ENCODE assay signal across 8 cellular contexts in the genomic region with DNA sequence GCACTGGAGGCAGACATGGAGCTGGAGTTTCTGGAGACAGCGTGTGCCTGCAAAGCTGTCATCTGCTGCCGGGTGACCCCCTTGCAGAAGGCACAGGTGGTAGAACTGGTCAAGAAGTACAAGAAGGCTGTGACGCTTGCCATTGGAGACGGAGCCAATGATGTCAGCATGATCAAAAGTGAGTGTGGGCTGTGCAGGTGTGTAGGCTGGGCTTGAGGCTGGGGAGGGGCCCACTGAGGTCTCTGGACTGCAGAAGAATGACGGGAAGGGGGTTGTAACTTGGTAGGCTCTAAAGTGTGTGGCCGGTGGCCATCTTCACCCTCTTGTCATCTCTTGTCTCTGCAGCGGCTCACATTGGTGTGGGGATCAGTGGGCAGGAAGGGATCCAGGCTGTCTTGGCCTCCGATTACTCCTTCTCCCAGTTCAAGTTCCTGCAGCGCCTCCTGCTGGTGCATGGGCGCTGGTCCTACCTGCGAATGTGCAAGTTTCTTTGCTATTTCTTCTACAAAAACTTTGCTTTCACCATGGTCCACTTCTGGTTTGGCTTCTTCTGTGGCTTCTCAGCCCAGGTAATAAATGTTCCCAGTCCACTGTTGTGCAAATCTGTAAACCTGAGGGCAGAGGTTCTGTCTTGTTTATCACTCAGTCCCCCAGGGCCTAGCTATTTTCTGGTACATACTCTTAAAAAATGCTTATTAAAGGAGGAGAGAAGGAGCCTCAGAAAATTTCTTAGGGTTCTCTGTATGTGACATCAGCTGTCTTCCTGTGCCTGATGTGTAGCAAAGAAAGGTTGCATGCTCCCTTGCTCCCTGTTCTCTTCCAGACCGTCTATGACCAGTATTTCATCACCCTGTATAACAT. TPM values are rescaled to one million over a fixed set of nuclear protein-coding genes. Genes with fewer than 3 reads are reported as not detected.
A peak's percentile ranks its signal among the peaks of the same experiment; 100 is the strongest.
DNase-seq lines count a peak whose midpoint lies in the region; ATAC-seq, FAIRE-seq and TF ChIP-seq lines count a peak whose summit lies in the region.

No MANE protein-coding gene starts in this region.

- H3K4me3 ChIP-seq in A549 (no peak overlapping the region), GM23248 (no peak overlapping the region), K562 (no peak overlapping the region), lower lobe of right lung (no peak overlapping the region), thyroid gland (replicated peaks in 1 of 3) (no peak overlapping the region)

- FAIRE-seq in A549 (lab: Jason Lieb, UNC) (no peak), K562 (lab: Jason Lieb, UNC) (peak; percentile 79)

- H3K36me3 ChIP-seq in GM23248 (ENCODE audit: low read depth) (peaks cover 61% of the 10 kb centered on the region), K562 (ENCODE audit: control insufficient read depth, insufficient read depth, low read length) (peaks cover 86% of the 10 kb centered on the region; the same call in 2 of the 3 replicates), lower lobe of right lung (peaks cover 92% of the 10 kb centered on the region), thyroid gland (peaks cover 80 to 86% of the 10 kb centered on the region in 2 donors)

- no peaks in the 10 kb centered on the region for H3K9me3 ChIP-seq in A549
- H3K9me3 ChIP-seq in GM23248 (ENCODE audit: low read depth): no peaks in the 10 kb centered on the region
- H3K9me3 ChIP-seq in K562 (replicated peaks; ENCODE audit: control insufficient read depth, insufficient read depth, low read depth, low read length): no peaks in the 10 kb centered on the region
- no peaks in the 10 kb centered on the region for H3K9me3 ChIP-seq in lower lobe of right lung
- H3K9me3 ChIP-seq in thyroid gland: no peaks in the 10 kb centered on the region

- TF ChIP-seq EP300 in A549 (IDR thresholded peaks at IDR 0.05) (no peak), K562 (IDR thresholded peaks at IDR 0.05; ENCODE audit: low read length) (no peak)

- TF ChIP-seq POLR2A in A549 (IDR thresholded peaks at IDR 0.05; ENCODE audit: low read length) (no peak), K562 (conservative IDR thresholded peaks at IDR 0.05) (no peak), thyroid gland (IDR thresholded peaks at IDR 0.05) (no peak), GM18505 (IDR thresholded peaks at IDR 0.05; ENCODE audit: borderline replicate concordance, extremely low read depth, insufficient read depth, insufficient read length) (no peak)

- CTCF ChIA-PET in A549 (lab: Yijun Ruan, JAX): interaction anchor here (0.6 to 22.0 kb wide), 13 partner anchors 10 to 202 kb away, joined by 3 to 268 read pairs (median 4); partner anchors contain the start of genes AQP10, ATP8B2 and IL6R
- CTCF ChIA-PET in K562 (lab: Yijun Ruan, JAX; ENCODE audit: low intra/inter-chr PET ratio): interaction anchor here (0.6 to 1.3 kb wide), 5 partner anchors 17 to 149 kb away, joined by 3 to 5 read pairs (median 3); partner anchors contain the start of gene ATP8B2

- TF ChIP-seq RAD21 in A549 (conservative IDR thresholded peaks at IDR 0.05 in 1 of 2, IDR thresholded peaks at IDR 0.05 in 1 of 2) (peak; percentile 39 to 66; a peak in 4 of 5 replicates), K562 (CRISPR knock-in tag; conservative IDR thresholded peaks at IDR 0.05 in 1 of 2, IDR thresholded peaks at IDR 0.05 in 1 of 2) (peak; percentile 65 to 79)

- H3F3A ChIP-seq in GM23248 (ENCODE audit: insufficient read depth): peaks cover 16% of the 10 kb centered on the region

- BruUV-seq in K562 (replicated peaks; lab: Mats Ljungman, UMichigan): TSS peak; percentile 19

- H4K20me1 ChIP-seq in GM23248 (ENCODE audit: insufficient read depth): no peaks in the 10 kb centered on the region
- 0 out of 2 replicates have a peak, but pooled peaks cover 4% of the 10 kb centered on the region for H4K20me1 ChIP-seq in K562 (replicated peaks; ENCODE audit: control insufficient read depth, insufficient read depth, low read length)

- intact Hi-C loops in K562 (cut with micrococcal nuclease): no loop called here
- intact Hi-C loops in lower lobe of right lung (cut with DNase I): no loop called here
- intact Hi-C loops in thyroid gland (cut with DNase I): no loop called here

- H3K4me2 ChIP-seq in A549 (no peak overlapping the region), GM23248 (ENCODE audit: unreplicated experiment) (no peak overlapping the region), K562 (ENCODE audit: insufficient read depth, low read length) (no peak overlapping the region)

- H2AFZ ChIP-seq in GM23248 (no peak overlapping the region), K562 (ENCODE audit: low read depth, low read length) (no peak overlapping the region)

- no peaks in the 10 kb centered on the region for H3K27me3 ChIP-seq in GM23248 (replicated peaks; ENCODE audit: insufficient read depth)
- H3K27me3 ChIP-seq in K562 (ENCODE audit: control insufficient read depth in 2 of 2, insufficient read depth in 2 of 2, low read length in 2 of 2): no peaks in the 10 kb centered on the region
- H3K27me3 ChIP-seq in lower lobe of right lung (ENCODE audit: low read depth): no peaks in the 10 kb centered on the region
- no peaks in the 10 kb centered on the region for H3K27me3 ChIP-seq in thyroid gland

- H3K9ac ChIP-seq in GM23248 (no peak overlapping the region), K562 (ENCODE audit: insufficient read depth in 1 of 2, low read depth in 2 of 2, low read length in 2 of 2) (no peak overlapping the region)

- 80% methylated on average over 12 of the region's 12 CpGs for WGBS in A549 (ENCODE audit: missing lambda C conversion rate)
- 75 to 76% methylated on average over 12 of the region's 12 CpGs for WGBS in GM23248 (ENCODE audit: low coverage in 1 of 2, low lambda C conversion rate in 2 of 2, missing lambda C conversion rate in 2 of 2), 2 experiments
- 50% methylated on average over 12 of the region's 12 CpGs for WGBS in K562 (ENCODE audit: insufficient coverage, low coverage, missing lambda C conversion rate)
- 79 to 92% methylated on average over 12 of the region's 12 CpGs for WGBS in thyroid gland, 2 donors

- no peaks in the 10 kb centered on the region for H3K9me2 ChIP-seq in GM23248 (ENCODE audit: insufficient read depth)

- no peaks in the 10 kb centered on the region for H3K9me1 ChIP-seq in K562 (ENCODE audit: control insufficient read depth, insufficient read depth, low read length)

- in situ Hi-C loops in GM23248 (cut with MboI): no loop called here
- in situ Hi-C loops in K562 (cut with MboI): loop anchor here (5.0 kb wide), 1 partner anchor 202 kb away; no protein-coding TSS in a partner anchor

- no peaks in the 10 kb centered on the region for H3K4me1 ChIP-seq in A549
- no peaks in the 10 kb centered on the region; the same call in 1 of the 2 replicates for H3K4me1 ChIP-seq in GM23248 (ENCODE audit: insufficient read depth)
- peaks cover 0 to 15% of the 10 kb centered on the region in 2 experiments; a peak in 3 of 5 replicates for H3K4me1 ChIP-seq in K562 (replicated peaks in 1 of 2; ENCODE audit: control insufficient read depth in 2 of 2, insufficient read depth in 2 of 2, low read length in 2 of 2)
- H3K4me1 ChIP-seq in lower lobe of right lung: peaks cover 25% of the 10 kb centered on the region
- H3K4me1 ChIP-seq in thyroid gland: no peaks in the 10 kb centered on the region

- peak; percentile 62 for TF ChIP-seq CTCF in A549 (IDR thresholded peaks at IDR 0.05)
- TF ChIP-seq CTCF in K562 (IDR thresholded peaks at IDR 0.05 in 2 of 3, conservative IDR thresholded peaks at IDR 0.05 in 1 of 3; ENCODE audit: insufficient read depth in 2 of 3, low read depth in 1 of 3, low read length in 3 of 3): peak; percentile 78 to 91 (median 90)
- TF ChIP-seq CTCF in lower lobe of right lung (IDR thresholded peaks at IDR 0.05): peak; percentile 60
- peak in 4 of 6 experiments; percentile 5 to 45 (median 27) for TF ChIP-seq CTCF in thyroid gland (IDR thresholded peaks at IDR 0.05)

- DNase-seq in A549 (ENCODE audit: low read depth in 1 of 2, low spot score in 1 of 2): peak; percentile 41 to 76
- DNase-seq in GM23248: peak; percentile 71
- peak; percentile 83 for DNase-seq in T-helper 9 cell
- DNase-seq in K562 (ENCODE audit: extremely low read depth in 1 of 4, low spot score in 3 of 4): peak; percentile 61 to 86 (median 66)
- DNase-seq in lower lobe of right lung: peak; percentile 63
- DNase-seq in thyroid gland: peak; percentile 31 to 47

- POLR2A ChIA-PET in A549 (lab: Yijun Ruan, JAX): no interaction called here
- POLR2A ChIA-PET in K562 (lab: Yijun Ruan, JAX): interaction anchor here (0.5 to 2.0 kb wide), 5 partner anchors 10 to 727 kb away, joined by 3 to 5 read pairs (median 3); no protein-coding TSS in a partner anchor

- peak in 1 of 2 experiments; percentile 78; a peak in 3 of 6 replicates for ATAC-seq in A549
- peak; percentile 82 for ATAC-seq in K562
- no peak for ATAC-seq in lower lobe of right lung
- no peak for ATAC-seq in GM18505 (IDR thresholded peaks at IDR 0.05; ENCODE audit: unreplicated experiment)
- ATAC-seq in HG03175 (IDR thresholded peaks at IDR 0.05; ENCODE audit: unreplicated experiment): no peak

- H3K79me2 ChIP-seq in GM23248 (ENCODE audit: insufficient read depth) (no peaks in the 10 kb centered on the region; the same call in 1 of the 2 replicates), K562 (ENCODE audit: control insufficient read depth, insufficient read depth, low read length) (no peaks in the 10 kb centered on the region)

- no peak overlapping the region for H3K27ac ChIP-seq in A549
- no peak overlapping the region for H3K27ac ChIP-seq in GM23248
- no peak overlapping the region for H3K27ac ChIP-seq in K562 (ENCODE audit: extremely low read depth, low read depth, low read length)
- H3K27ac ChIP-seq in lower lobe of right lung: no peak overlapping the region
- no peak overlapping the region for H3K27ac ChIP-seq in thyroid gland

RNA-seq across cellular contexts. Expression of gene ATP8B2, which starts 19.9 kb away (rescaled TPM):
- 12.7 and 17.2 TPM in 2 replicates for polyA plus RNA-seq in A549 (2011; rRNA removed)
- 19.2 and 28.5 TPM in 2 replicates for polyA plus RNA-seq in A549 (2012; cell fraction: cytosol; rRNA removed)
- 50.9 and 58.8 TPM in 2 replicates for polyA plus RNA-seq in A549 (2012; cell fraction: nucleus; rRNA removed)
- 13.2 to 17.6 TPM (median 17.5 TPM) in 3 replicates for polyA plus RNA-seq in A549 (2017; fragmentation: RNase III; extraction: RNeasy Plus Mini Kit Qiagen cat#74134 plus additional on column Dnase treatment)
- 15.9 and 26.7 TPM in 2 replicates for polyA minus RNA-seq in A549 (2011; rRNA and poly(A)+ RNA removed)
- 200 and 203 TPM in 2 replicates for total RNA-seq in GM23248 (2014; rRNA removed; shearing (Covaris generic))
- 17.6 and 20.1 TPM in 2 replicates for polyA plus RNA-seq in GM23248 (2016; fragmentation: Nextera tagmentation; extraction: Ambion mirVana)
- total RNA-seq in K562 (2011; cell fraction: chromatin; rRNA removed; ENCODE audit: low replicate concordance): 111 and 197 TPM in 2 replicates
- total RNA-seq in K562 (2011; cell fraction: nucleolus; rRNA removed): 114 and 120 TPM in 2 replicates
- 96.1 and 116 TPM in 2 replicates for total RNA-seq in K562 (2011; cell fraction: nucleoplasm; rRNA removed)
- 33.2 and 53.4 TPM in 2 replicates for total RNA-seq in K562 (2014; rRNA removed)
- 16.0 and 16.9 TPM in 2 replicates for total RNA-seq in K562 (2014; rRNA removed; fragmentation: Illumina TruSeq; extraction: Trizol)
- total RNA-seq in K562 (2015; rRNA removed; fragmentation: Illumina TruSeq; extraction: Trizol): 12.3 and 12.4 TPM in 2 replicates
- 28.4 and 29.8 TPM in 2 replicates for total RNA-seq in K562 (2021)
- 21.5 and 33.4 TPM in 2 replicates for polyA plus RNA-seq in K562 (2011; rRNA removed)
- polyA plus RNA-seq in K562 (2011; cell fraction: cytosol; rRNA removed): 40.1 and 47.5 TPM in 2 replicates
- 95.1 and 98.0 TPM in 2 replicates for polyA plus RNA-seq in K562 (2011; cell fraction: nucleus; rRNA removed)
- polyA plus RNA-seq in K562 (2012): 12.2 and 12.6 TPM in 2 replicates
- polyA plus RNA-seq in K562 (2014; fragmentation: Illumina TruSeq; extraction: Trizol): 18.4 and 22.1 TPM in 2 replicates
- under 1 TPM; 0.27 to 0.58 TPM for polyA plus RNA-seq in K562 (2014; fragmentation: Nextera tagmentation; extraction: Ambion mirVana)
- polyA plus RNA-seq in K562 (2014; rRNA removed): 23.8 and 29.4 TPM in 2 replicates
- polyA minus RNA-seq in K562 (2011; rRNA and poly(A)+ RNA removed): 24.4 and 25.3 TPM in 2 replicates
- polyA minus RNA-seq in K562 (2011; cell fraction: cytosol; rRNA and poly(A)+ RNA removed): 14.8 and 19.1 TPM in 2 replicates
- 25.3 and 46.8 TPM in 2 replicates for polyA minus RNA-seq in K562 (2011; cell fraction: nucleus; rRNA and poly(A)+ RNA removed)
- 26.0 TPM for total RNA-seq in lower lobe of right lung
- total RNA-seq in thyroid gland: 100 to 1,000 TPM in 1 of 4 donors, 10 to 100 TPM in 3; 61.6 to 106 (median 76.4) TPM

RNA-seq across cellular contexts. Expression of gene AQP10, which starts 24.3 kb away (rescaled TPM):
- not detected in 2 replicates for polyA plus RNA-seq in A549 (2011; rRNA removed)
- polyA plus RNA-seq in A549 (2012; cell fraction: cytosol; rRNA removed): not detected in 2 replicates
- polyA plus RNA-seq in A549 (2012; cell fraction: nucleus; rRNA removed): not detected in 2 replicates
- not detected in 3 replicates for polyA plus RNA-seq in A549 (2017; fragmentation: RNase III; extraction: RNeasy Plus Mini Kit Qiagen cat#74134 plus additional on column Dnase treatment)
- polyA minus RNA-seq in A549 (2011; rRNA and poly(A)+ RNA removed): not detected in 2 replicates
- total RNA-seq in GM23248 (2014; rRNA removed; shearing (Covaris generic)): not detected in 2 replicates
- not detected in 2 replicates for polyA plus RNA-seq in GM23248 (2016; fragmentation: Nextera tagmentation; extraction: Ambion mirVana)
- 12.4 and 39.7 TPM in 2 replicates for total RNA-seq in K562 (2011; cell fraction: chromatin; rRNA removed; ENCODE audit: low replicate concordance)
- 21.6 and 25.0 TPM in 2 replicates for total RNA-seq in K562 (2011; cell fraction: nucleolus; rRNA removed)
- 21.3 and 24.8 TPM in 2 replicates for total RNA-seq in K562 (2011; cell fraction: nucleoplasm; rRNA removed)
- total RNA-seq in K562 (2014; rRNA removed): 1.9 and 2.1 TPM in 2 replicates
- 1.7 and 1.9 TPM in 2 replicates for total RNA-seq in K562 (2014; rRNA removed; fragmentation: Illumina TruSeq; extraction: Trizol)
- 1.3 and 1.5 TPM in 2 replicates for total RNA-seq in K562 (2015; rRNA removed; fragmentation: Illumina TruSeq; extraction: Trizol)
- 3.7 and 4.9 TPM in 2 replicates for total RNA-seq in K562 (2021)
- 9.7 and 20.6 TPM in 2 replicates for polyA plus RNA-seq in K562 (2011; rRNA removed)
- 16.4 and 28.3 TPM in 2 replicates for polyA plus RNA-seq in K562 (2011; cell fraction: cytosol; rRNA removed)
- 46.5 and 76.2 TPM in 2 replicates for polyA plus RNA-seq in K562 (2011; cell fraction: nucleus; rRNA removed)
- polyA plus RNA-seq in K562 (2012): 6.3 and 8.5 TPM in 2 replicates
- polyA plus RNA-seq in K562 (2014; fragmentation: Illumina TruSeq; extraction: Trizol): 5.6 and 7.4 TPM in 2 replicates
- polyA plus RNA-seq in K562 (2014; fragmentation: Nextera tagmentation; extraction: Ambion mirVana): under 1 TPM; 0.37 to 0.56 TPM
- polyA plus RNA-seq in K562 (2014; rRNA removed): 4.5 and 5.0 TPM in 2 replicates
- polyA minus RNA-seq in K562 (2011; rRNA and poly(A)+ RNA removed): 4.2 and 5.3 TPM in 2 replicates
- 2.0 and 5.8 TPM in 2 replicates for polyA minus RNA-seq in K562 (2011; cell fraction: cytosol; rRNA and poly(A)+ RNA removed)
- 6.1 and 21.7 TPM in 2 replicates for polyA minus RNA-seq in K562 (2011; cell fraction: nucleus; rRNA and poly(A)+ RNA removed)
- total RNA-seq in lower lobe of right lung: 0.47 TPM
- not detected for total RNA-seq in thyroid gland

RNA-seq across cellular contexts. Expression of gene IL6R, which starts 59.9 kb away (rescaled TPM):
- polyA plus RNA-seq in A549 (2011; rRNA removed) (2.7 and 3.0 TPM in 2 replicates), A549 (2017; fragmentation: RNase III; extraction: RNeasy Plus Mini Kit Qiagen cat#74134 plus additional on column Dnase treatment) (1.8 to 2.2 TPM (median 1.8 TPM) in 3 replicates), GM23248 (2016; fragmentation: Nextera tagmentation; extraction: Ambion mirVana) (1.3 and 2.1 TPM in 2 replicates), K562 (2011; rRNA removed) (0.25 and 0.83 TPM in 2 replicates), K562 (2014; fragmentation: Illumina TruSeq; extraction: Trizol) (0.09 and 0.40 TPM in 2 replicates), K562 (2014; fragmentation: Nextera tagmentation; extraction: Ambion mirVana) (not detected), K562 (2014; rRNA removed) (0.03 and 1.1 TPM in 2 replicates)
- 3.0 and 3.3 TPM in 2 replicates for polyA plus RNA-seq in A549 (2012; cell fraction: cytosol; rRNA removed)
- polyA plus RNA-seq in A549 (2012; cell fraction: nucleus; rRNA removed): 2.4 and 4.3 TPM in 2 replicates
- 6.1 and 7.1 TPM in 2 replicates for polyA minus RNA-seq in A549 (2011; rRNA and poly(A)+ RNA removed)
- total RNA-seq in GM23248 (2014; rRNA removed; shearing (Covaris generic)): 3.9 and 8.8 TPM in 2 replicates
- 2.6 TPM in 1 of 2 replicates, not detected in the other for total RNA-seq in K562 (2011; cell fraction: chromatin; rRNA removed; ENCODE audit: low replicate concordance)
- 0.79 and 1.0 TPM in 2 replicates for total RNA-seq in K562 (2011; cell fraction: nucleolus; rRNA removed)
- total RNA-seq in K562 (2011; cell fraction: nucleoplasm; rRNA removed): 0.59 and 2.0 TPM in 2 replicates
- total RNA-seq in K562 (2014; rRNA removed) (0.05 and 0.37 TPM in 2 replicates), K562 (2014; rRNA removed; fragmentation: Illumina TruSeq; extraction: Trizol) (0.03 and 0.11 TPM in 2 replicates), K562 (2015; rRNA removed; fragmentation: Illumina TruSeq; extraction: Trizol) (0.07 and 0.19 TPM in 2 replicates), K562 (2021) (0.24 and 0.47 TPM in 2 replicates), lower lobe of right lung (48.5 TPM), thyroid gland (10 to 100 TPM in 1 of 4 donors, 1 to 10 TPM in 3; 4.4 to 15.3 (median 7.4) TPM)
- 0.43 and 0.70 TPM in 2 replicates for polyA plus RNA-seq in K562 (2011; cell fraction: cytosol; rRNA removed)
- polyA plus RNA-seq in K562 (2011; cell fraction: nucleus; rRNA removed): 0.10 and 0.21 TPM in 2 replicates
- 0.21 and 0.37 TPM in 2 replicates for polyA plus RNA-seq in K562 (2012)
- 0.25 and 0.42 TPM in 2 replicates for polyA minus RNA-seq in K562 (2011; rRNA and poly(A)+ RNA removed)
- polyA minus RNA-seq in K562 (2011; cell fraction: cytosol; rRNA and poly(A)+ RNA removed): not detected in 2 replicates
- polyA minus RNA-seq in K562 (2011; cell fraction: nucleus; rRNA and poly(A)+ RNA removed): 0.56 TPM in 1 of 2 replicates, not detected in the other

Comparison
In these comparisons a context has a peak if more than half of its experiments do, and no peak if none do; other contexts are left out.
1. CTCF ChIP-seq: peak in every context shown above with its lines; median percentile 90 in K562; 62 in A549; 60 in lower lobe of right lung; 27 in thyroid gland.
2. Of the 35 proteins assayed by ChIP-seq in both K562 and A549: peak only in K562: none; only in A549: none; in both: CTCF, RAD21 and SMC3; in neither: 32.